ENCODE assay signal across 13 cellular contexts in genomic region chr6:11009353-11009752, GRCh38. TPM values are rescaled to one million over a fixed set of nuclear protein-coding genes. Genes with fewer than 3 reads are reported as not detected.
DNase-seq lines count a peak whose midpoint lies in the region; FAIRE-seq and TF ChIP-seq lines count a peak whose summit lies in the region.
"Had no signal": no experiment of that assay in that cellular context is flagged by ENCODE, and none has a peak within 500 bp of the region (broad histone marks: within the 10 kb centered on the region; RNA-seq: fewer than 3 reads in every experiment).

No MANE protein-coding gene starts in this region.

- no peak overlapping the region for H3K4me3 ChIP-seq in GM12865 (ENCODE audit: low read depth, low read length)
- H3K4me3 ChIP-seq in HEK293 (ENCODE audit: low read depth, low read length): no peak overlapping the region
- no peak overlapping the region for H3K4me3 ChIP-seq in kidney epithelial cell (ENCODE audit: low read depth, low read length)
- H3K4me3 ChIP-seq in coronary artery: no peak overlapping the region
- H3K4me3 ChIP-seq in suprapubic skin: no peak overlapping the region

- POLR2A ChIA-PET in HEK293 (lab: Yijun Ruan, JAX): no interaction called here

- no peak for TF ChIP-seq POLR2A in suprapubic skin (IDR thresholded peaks at IDR 0.05)

- WGBS in suprapubic skin: 52% methylated on average over 6 of the region's 6 CpGs

- CTCF ChIA-PET in HEK293 (lab: Yijun Ruan, JAX): interaction anchor here (0.8 kb wide), 1 partner anchor 36 kb away, joined by 3 read pairs; no protein-coding TSS in a partner anchor

- H3K27me3 ChIP-seq in kidney epithelial cell (ENCODE audit: control insufficient read depth, insufficient read depth, low read length) (no peaks in the 10 kb centered on the region), suprapubic skin (peaks cover 7% of the 10 kb centered on the region)

- FAIRE-seq in RCC 7860 (lab: Jason Lieb, UNC): peak; percentile 78

- TF ChIP-seq CTCF in GM12865 (IDR thresholded peaks at IDR 0.05; ENCODE audit: insufficient read depth, low read depth, low read length, missing control alignments) (no peak), HEK293 (tag by site-specific recombination; IDR thresholded peaks at IDR 0.05) (no peak), kidney epithelial cell (IDR thresholded peaks at IDR 0.05; ENCODE audit: insufficient read depth, low read length, poor library complexity, severe bottlenecking) (no peak), coronary artery (IDR thresholded peaks at IDR 0.05) (no peak), suprapubic skin (IDR thresholded peaks at IDR 0.05) (no peak)

- peak; percentile 51 for DNase-seq in GM12865 (ENCODE audit: low read depth)
- peak; percentile 72 for DNase-seq in RCC 7860 (ENCODE audit: low spot score)
- DNase-seq in kidney epithelial cell (ENCODE audit: low read depth): peak; percentile 48
- no peak for DNase-seq in coronary artery (ENCODE audit: low spot score)
- no peak for DNase-seq in stimulated activated naive CD4-positive, alpha-beta T cell (lab: John Stamatoyannopoulos, UW)
- DNase-seq in suprapubic skin (ENCODE audit: low spot score in 2 of 2): no peak
- no peak for DNase-seq in NOMO-1 treated with DMSO at 0.1 percent for 48 hours (lab: John Stamatoyannopoulos, UW; ENCODE audit: unreplicated experiment)
- DNase-seq: GF-D8; NK-92 treated with Interleukin-12 subunit alpha and Interleukin-12 subunit beta, amount 100 ng/mL, for 24 hours; stimulated activated CD4-positive, alpha-beta T cell treated with anti-CD3 and anti-CD28 coated beads, Interleukin-4, amount 100 ng/mL, for 4 hours had no signal

- H3K4me1 ChIP-seq in HEK293 (ENCODE audit: control insufficient read depth, insufficient read depth, low read length): peaks cover 30% of the 10 kb centered on the region
- peaks cover 17% of the 10 kb centered on the region for H3K4me1 ChIP-seq in suprapubic skin

- no peak for TF ChIP-seq EP300 in suprapubic skin (IDR thresholded peaks at IDR 0.05)

- H3K9me3 ChIP-seq in HEK293 (ENCODE audit: control insufficient read depth, insufficient read depth, low read depth, low read length) (no peaks in the 10 kb centered on the region), suprapubic skin (no peaks in the 10 kb centered on the region)

- no peak overlapping the region for H3K27ac ChIP-seq in HEK293 (ENCODE audit: extremely low read depth, low read depth, low read length)
- no peak overlapping the region for H3K27ac ChIP-seq in coronary artery
- H3K27ac ChIP-seq in suprapubic skin: no peak overlapping the region

- peaks cover 0 to 4% of the 10 kb centered on the region in 2 experiments; a peak in 1 of 3 replicates for H3K36me3 ChIP-seq in HEK293 (ENCODE audit: control insufficient read depth in 2 of 2, insufficient read depth in 1 of 2, low read length in 2 of 2)
- no peaks in the 10 kb centered on the region for H3K36me3 ChIP-seq in kidney epithelial cell (ENCODE audit: control insufficient read depth, insufficient read depth, low read length)
- H3K36me3 ChIP-seq in suprapubic skin: no peaks in the 10 kb centered on the region

TF ChIP-seq in HEK293, 187 proteins besides CTCF, POLR2A, EP300 and RAD21:
- TF ChIP-seq ZNF24 (tag by site-specific recombination; IDR thresholded peaks at IDR 0.05) (no peak), ZBTB20 (tag by site-specific recombination; IDR thresholded peaks at IDR 0.05) (no peak), ATF2 (tag by site-specific recombination; IDR thresholded peaks at IDR 0.05; ENCODE audit: low read depth) (no peak), ZNF221 (tag by site-specific recombination; IDR thresholded peaks at IDR 0.05; ENCODE audit: borderline replicate concordance) (no peak), PRDM10 (tag by site-specific recombination; IDR thresholded peaks at IDR 0.05) (peak; percentile 64), ZNF449 (tag by site-specific recombination; IDR thresholded peaks at IDR 0.05) (peak; percentile 98), MZF1 (tag by site-specific recombination; IDR thresholded peaks at IDR 0.05; ENCODE audit: borderline replicate concordance) (no peak), ZNF391 (tag by site-specific recombination; IDR thresholded peaks at IDR 0.05; ENCODE audit: borderline replicate concordance, low read depth) (no peak), ZNF16 (tag by site-specific recombination; IDR thresholded peaks at IDR 0.05; ENCODE audit: low read depth) (no peak), ZNF830 (tag by site-specific recombination; IDR thresholded peaks at IDR 0.05; ENCODE audit: low read depth) (no peak), ZNF214 (tag by site-specific recombination; IDR thresholded peaks at IDR 0.05; ENCODE audit: borderline replicate concordance) (no peak), ZNF571 (tag by site-specific recombination; IDR thresholded peaks at IDR 0.05) (no peak), ZNF585B (tag by site-specific recombination; IDR thresholded peaks at IDR 0.05) (no peak)

RNA-seq across cellular contexts. Expression of gene ELOVL2, which starts 34.8 kb away (rescaled TPM):
- total RNA-seq in kidney epithelial cell: 0.27 and 0.84 TPM in 2 replicates
- under 1 TPM in 3 of 4 donors, not detected in 1; 0.17 to 0.19 (median 0.18) TPM for total RNA-seq in suprapubic skin
- total RNA-seq: activated CD8-positive, alpha-beta memory T cell treated with anti-CD3 and anti-CD28 coated beads for 36 hours; dermis microvascular lymphatic vessel endothelial cell had no signal

Comparison
In these comparisons a context has a peak if more than half of its experiments do, and no peak if none do; other contexts are left out.
1. DNase-seq: peak in GM12865 (single experiment), RCC 7860 (single experiment) and kidney epithelial cell (single experiment); none in coronary artery (single experiment), stimulated activated naive CD4-positive, alpha-beta T cell (0 of 6), suprapubic skin (0 of 2) and NOMO-1 treated with DMSO at 0.1 percent for 48 hours (single experiment).